In the genomic region with DNA sequence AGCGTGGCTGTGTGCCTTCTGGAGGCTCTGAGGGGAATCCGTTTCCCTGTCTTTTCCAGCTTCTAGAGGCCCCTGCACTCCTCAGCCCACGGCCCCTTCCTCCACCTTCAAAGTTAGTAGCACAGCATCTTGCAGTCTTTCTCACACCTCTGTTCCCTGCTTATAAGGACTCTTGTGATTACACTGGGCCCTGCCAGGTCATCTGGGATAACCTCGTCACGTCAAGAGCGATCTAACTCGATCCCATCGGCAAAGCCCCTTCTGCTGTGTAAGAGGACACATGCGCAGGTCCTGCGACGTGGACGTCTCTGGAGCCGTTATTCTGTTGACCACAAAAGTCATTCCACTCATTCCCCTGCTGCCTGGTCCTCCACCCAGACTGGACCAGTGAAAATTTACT, we compare ENCODE assay signal across 26 cellular contexts.
DNase-seq lines count a peak whose midpoint lies in the region; ATAC-seq, FAIRE-seq and TF ChIP-seq lines count a peak whose summit lies in the region.
"Had no signal": no experiment of that assay in that cellular context is flagged by ENCODE, and none has a peak within 500 bp of the region (broad histone marks: within the 10 kb centered on the region; RNA-seq: fewer than 3 reads in every experiment).

No MANE protein-coding gene starts in this region.

- no peak overlapping the region for H3K4me3 Mint-ChIP-seq in osteocyte (ENCODE audit: unreplicated experiment)
- H3K4me3 Mint-ChIP-seq: CD4-positive, alpha-beta T cell; CD8-positive, alpha-beta memory T cell; GM23338; H9; HFFc6 had no signal

- H4K20me1 ChIP-seq in K562 (replicated peaks; ENCODE audit: control insufficient read depth, insufficient read depth, low read length), result no peaks in the 10 kb centered on the region
- H4K20me1 ChIP-seq: BLaER1 treated with 17β-estradiol and CSF1 and Interleukin-3, amounts not matched to agents 10 nM and 100 nM had no signal

- H3K9me1 ChIP-seq in K562 (ENCODE audit: control insufficient read depth, insufficient read depth, low read length), result no peaks in the 10 kb centered on the region

- TF ChIP-seq CTCF in HEK293 (tag by site-specific recombination; IDR thresholded peaks at IDR 0.05) (no peak), RWPE2 (IDR thresholded peaks at IDR 0.05; ENCODE audit: poor library complexity, severe bottlenecking) (no peak), K562 (IDR thresholded peaks at IDR 0.05 in 2 of 3, conservative IDR thresholded peaks at IDR 0.05 in 1 of 3; ENCODE audit: insufficient read depth in 2 of 3, low read depth in 1 of 3, low read length in 3 of 3) (no peak), osteocyte (IDR thresholded peaks at IDR 0.05) (no peak), tibial nerve (IDR thresholded peaks at IDR 0.05) (no peak)

- DNase-seq in RWPE2 (ENCODE audit: low spot score) (peak; percentile 72), K562 (ENCODE audit: extremely low read depth in 1 of 4, low spot score in 3 of 4) (no peak), urothelium cell line (ENCODE audit: low spot score) (no peak), osteocyte (ENCODE audit: extremely low spot score, unreplicated experiment) (no peak), tibial nerve (ENCODE audit: low spot score in 2 of 2) (no peak)
- DNase-seq: 8988T; ACHN; AML-193; BE2C; CD4-positive, alpha-beta T cell; CD8-positive, alpha-beta memory T cell; DMS 273 treated with DMSO at 0.1 percent for 48 hours; DMS79; EL; GDM1; H9; HFFc6 had no signal

- CTCF ChIA-PET in HEK293 (lab: Yijun Ruan, JAX) (no interaction called here), K562 (lab: Yijun Ruan, JAX; ENCODE audit: low intra/inter-chr PET ratio) (no interaction called here)

- H3K79me2 ChIP-seq in K562 (ENCODE audit: control insufficient read depth, insufficient read depth, low read length), result no peaks in the 10 kb centered on the region

- intact Hi-C loops in K562 (cut with micrococcal nuclease), result loop anchor here (5.0 kb wide), 1 partner anchor 415 kb away; no protein-coding TSS in a partner anchor

- 0 out of 2 replicates have a peak overlapping the region, but pooled peaks have one; percentile 22 for H3K4me2 ChIP-seq in K562 (ENCODE audit: insufficient read depth, low read length)
- H3K4me2 ChIP-seq: A549, GM23338 had no signal

- H3K4me1 ChIP-seq in HEK293 (ENCODE audit: control insufficient read depth, insufficient read depth, low read length) (no peaks in the 10 kb centered on the region), RWPE2 (ENCODE audit: insufficient read depth, poor library complexity, severe bottlenecking) (no peaks in the 10 kb centered on the region), K562 (replicated peaks in 1 of 2; ENCODE audit: control insufficient read depth in 2 of 2, insufficient read depth in 2 of 2, low read length in 2 of 2) (peaks cover 7 to 14% of the 10 kb centered on the region in 2 experiments; a peak in 4 of 5 replicates), tibial nerve (peaks cover 0 to 40% (median 21%) of the 10 kb centered on the region in 4 donors)
- H3K4me1 ChIP-seq: A549, BE2C had no signal

- no peak for FAIRE-seq in K562 (lab: Jason Lieb, UNC)
- FAIRE-seq in urothelium cell line (lab: Jason Lieb, UNC), result peak; percentile 32
- FAIRE-seq: A549, D721Med, GM12891 had no signal

- no peak overlapping the region for H3K9ac ChIP-seq in K562 (ENCODE audit: insufficient read depth in 1 of 2, low read depth in 2 of 2, low read length in 2 of 2)
- H3K9ac ChIP-seq: BLaER1 treated with 17β-estradiol and CSF1 and Interleukin-3, amounts not matched to agents 10 nM and 100 nM had no signal

- ATAC-seq in RWPE2 (ENCODE audit: low read depth) (no peak), K562 (no peak), HG03025 (IDR thresholded peaks at IDR 0.05; ENCODE audit: low FRiP score, unreplicated experiment) (no peak)
- ATAC-seq: A549, GM23338, HCT116 had no signal

- H3K36me3 ChIP-seq in HEK293 (ENCODE audit: control insufficient read depth in 2 of 2, insufficient read depth in 1 of 2, low read length in 2 of 2), result no peaks in the 10 kb centered on the region
- H3K36me3 ChIP-seq in RWPE2 (ENCODE audit: low read depth), result no peaks in the 10 kb centered on the region
- H3K36me3 ChIP-seq in K562 (ENCODE audit: control insufficient read depth, insufficient read depth, low read length), result no peaks in the 10 kb centered on the region
- H3K36me3 ChIP-seq in tibial nerve, result no peaks in the 10 kb centered on the region
- H3K36me3 ChIP-seq: BE2C; BLaER1 treated with 17β-estradiol and CSF1 and Interleukin-3, amounts not matched to agents 10 nM and 100 nM had no signal

- POLR2A ChIA-PET in HEK293 (lab: Yijun Ruan, JAX), result no interaction called here
- POLR2A ChIA-PET in K562 (lab: Yijun Ruan, JAX), result no interaction called here

- H3K36me3 Mint-ChIP-seq in osteocyte (ENCODE audit: unreplicated experiment), result no peaks in the 10 kb centered on the region
- H3K36me3 Mint-ChIP-seq: CD14-positive monocyte; CD8-positive, alpha-beta memory T cell had no signal

- peaks cover 43% of the 10 kb centered on the region for H3K27me3 Mint-ChIP-seq in osteocyte (ENCODE audit: unreplicated experiment)

- in situ Hi-C loops in K562 (cut with MboI), result no loop called here

- peak overlapping the region; percentile 42; the same call in 1 of the 2 replicates for H2AFZ ChIP-seq in K562 (ENCODE audit: low read depth, low read length)

- no peaks in the 10 kb centered on the region for H3K4me1 Mint-ChIP-seq in osteocyte (ENCODE audit: unreplicated experiment)
- H3K4me1 Mint-ChIP-seq: CD14-positive monocyte; CD8-positive, alpha-beta memory T cell; GM23338 had no signal

- 30% methylated on average over 13 of the region's 13 CpGs for WGBS in K562 (ENCODE audit: insufficient coverage, low coverage, missing lambda C conversion rate)
- 84 to 88% methylated on average over 13 of the region's 13 CpGs for WGBS in tibial nerve, 2 donors

- no TSS peak for BruUV-seq in K562 (replicated peaks; lab: Mats Ljungman, UMichigan)

- no peaks in the 10 kb centered on the region for H3K9me3 Mint-ChIP-seq in osteocyte (ENCODE audit: unreplicated experiment)
- H3K9me3 Mint-ChIP-seq: CD4-positive, alpha-beta T cell; GM23338; H9 had no signal

- H3K4me3 ChIP-seq in HEK293 (ENCODE audit: low read depth, low read length) (no peak overlapping the region), RWPE2 (ENCODE audit: severe bottlenecking) (no peak overlapping the region), K562 (no peak overlapping the region), tibial nerve (no peak overlapping the region)
- H3K4me3 ChIP-seq: A549; BLaER1 treated with 17β-estradiol and CSF1 and Interleukin-3, amounts not matched to agents 10 nM and 100 nM; GM23338 had no signal

- H3K27ac Mint-ChIP-seq in osteocyte (ENCODE audit: unreplicated experiment), result no peak overlapping the region
- H3K27ac Mint-ChIP-seq: CD4-positive, alpha-beta T cell; CD8-positive, alpha-beta memory T cell; GM23338; HFFc6 had no signal

- no peak for TF ChIP-seq RAD21 in K562 (CRISPR knock-in tag; conservative IDR thresholded peaks at IDR 0.05 in 1 of 2, IDR thresholded peaks at IDR 0.05 in 1 of 2)

- TF ChIP-seq POLR2A in K562 (conservative IDR thresholded peaks at IDR 0.05) (no peak), tibial nerve (IDR thresholded peaks at IDR 0.05) (no peak)

- peaks cover 33% of the 10 kb centered on the region for H3K27me3 ChIP-seq in RWPE2 (ENCODE audit: insufficient read depth, poor library complexity, severe bottlenecking)
- peaks cover 9 to 19% of the 10 kb centered on the region in 2 experiments; a peak in 3 of 5 replicates for H3K27me3 ChIP-seq in K562 (ENCODE audit: control insufficient read depth in 2 of 2, insufficient read depth in 2 of 2, low read length in 2 of 2)
- no peaks in the 10 kb centered on the region for H3K27me3 ChIP-seq in tibial nerve
- H3K27me3 ChIP-seq: BE2C; BLaER1 treated with 17β-estradiol and CSF1 and Interleukin-3, amounts not matched to agents 10 nM and 100 nM had no signal

- TF ChIP-seq EP300 in K562 (IDR thresholded peaks at IDR 0.05; ENCODE audit: low read length) (no peak), tibial nerve (IDR thresholded peaks at IDR 0.05) (no peak)

- H3K27ac ChIP-seq in HEK293 (ENCODE audit: extremely low read depth, low read depth, low read length) (no peak overlapping the region), RWPE2 (ENCODE audit: poor library complexity, severe bottlenecking) (no peak overlapping the region), K562 (ENCODE audit: extremely low read depth, low read depth, low read length) (no peak overlapping the region), tibial nerve (no peak overlapping the region)
- H3K27ac ChIP-seq: A549; BLaER1 treated with 17β-estradiol and CSF1 and Interleukin-3, amounts not matched to agents 10 nM and 100 nM had no signal

- H3K9me3 ChIP-seq in HEK293 (ENCODE audit: control insufficient read depth, insufficient read depth, low read depth, low read length) (no peaks in the 10 kb centered on the region), RWPE2 (ENCODE audit: severe bottlenecking) (no peaks in the 10 kb centered on the region), K562 (replicated peaks; ENCODE audit: control insufficient read depth, insufficient read depth, low read depth, low read length) (no peaks in the 10 kb centered on the region), tibial nerve (no peaks in the 10 kb centered on the region)
- H3K9me3 ChIP-seq: A549; BE2C; BLaER1 treated with 17β-estradiol and CSF1 and Interleukin-3, amounts not matched to agents 10 nM and 100 nM had no signal

TF ChIP-seq in HEK293, 187 proteins besides CTCF, POLR2A, EP300 and RAD21:
- TF ChIP-seq ZNF416 (tag by site-specific recombination; IDR thresholded peaks at IDR 0.05), result no peak
- TF ChIP-seq ZNF426 (tag by site-specific recombination; IDR thresholded peaks at IDR 0.05), result 0 out of 2 replicates have a peak, but pooled peaks have one; percentile 3

TF ChIP-seq in K562, 482 proteins besides CTCF, POLR2A, EP300 and RAD21 (continues in another document):
- TF ChIP-seq MIER1 (IDR thresholded peaks at IDR 0.05; ENCODE audit: low read depth), result no peak
- TF ChIP-seq, protein P1, sequence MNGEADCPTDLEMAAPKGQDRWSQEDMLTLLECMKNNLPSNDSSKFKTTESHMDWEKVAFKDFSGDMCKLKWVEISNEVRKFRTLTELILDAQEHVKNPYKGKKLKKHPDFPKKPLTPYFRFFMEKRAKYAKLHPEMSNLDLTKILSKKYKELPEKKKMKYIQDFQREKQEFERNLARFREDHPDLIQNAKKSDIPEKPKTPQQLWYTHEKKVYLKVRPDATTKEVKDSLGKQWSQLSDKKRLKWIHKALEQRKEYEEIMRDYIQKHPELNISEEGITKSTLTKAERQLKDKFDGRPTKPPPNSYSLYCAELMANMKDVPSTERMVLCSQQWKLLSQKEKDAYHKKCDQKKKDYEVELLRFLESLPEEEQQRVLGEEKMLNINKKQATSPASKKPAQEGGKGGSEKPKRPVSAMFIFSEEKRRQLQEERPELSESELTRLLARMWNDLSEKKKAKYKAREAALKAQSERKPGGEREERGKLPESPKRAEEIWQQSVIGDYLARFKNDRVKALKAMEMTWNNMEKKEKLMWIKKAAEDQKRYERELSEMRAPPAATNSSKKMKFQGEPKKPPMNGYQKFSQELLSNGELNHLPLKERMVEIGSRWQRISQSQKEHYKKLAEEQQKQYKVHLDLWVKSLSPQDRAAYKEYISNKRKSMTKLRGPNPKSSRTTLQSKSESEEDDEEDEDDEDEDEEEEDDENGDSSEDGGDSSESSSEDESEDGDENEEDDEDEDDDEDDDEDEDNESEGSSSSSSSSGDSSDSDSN (IDR thresholded peaks at IDR 0.05; ENCODE audit: borderline replicate concordance in 1 of 2, low read depth in 2 of 2, low read length in 2 of 2), result no peak
